1 cellular context compared by ENCODE assay signal in the genomic region with DNA sequence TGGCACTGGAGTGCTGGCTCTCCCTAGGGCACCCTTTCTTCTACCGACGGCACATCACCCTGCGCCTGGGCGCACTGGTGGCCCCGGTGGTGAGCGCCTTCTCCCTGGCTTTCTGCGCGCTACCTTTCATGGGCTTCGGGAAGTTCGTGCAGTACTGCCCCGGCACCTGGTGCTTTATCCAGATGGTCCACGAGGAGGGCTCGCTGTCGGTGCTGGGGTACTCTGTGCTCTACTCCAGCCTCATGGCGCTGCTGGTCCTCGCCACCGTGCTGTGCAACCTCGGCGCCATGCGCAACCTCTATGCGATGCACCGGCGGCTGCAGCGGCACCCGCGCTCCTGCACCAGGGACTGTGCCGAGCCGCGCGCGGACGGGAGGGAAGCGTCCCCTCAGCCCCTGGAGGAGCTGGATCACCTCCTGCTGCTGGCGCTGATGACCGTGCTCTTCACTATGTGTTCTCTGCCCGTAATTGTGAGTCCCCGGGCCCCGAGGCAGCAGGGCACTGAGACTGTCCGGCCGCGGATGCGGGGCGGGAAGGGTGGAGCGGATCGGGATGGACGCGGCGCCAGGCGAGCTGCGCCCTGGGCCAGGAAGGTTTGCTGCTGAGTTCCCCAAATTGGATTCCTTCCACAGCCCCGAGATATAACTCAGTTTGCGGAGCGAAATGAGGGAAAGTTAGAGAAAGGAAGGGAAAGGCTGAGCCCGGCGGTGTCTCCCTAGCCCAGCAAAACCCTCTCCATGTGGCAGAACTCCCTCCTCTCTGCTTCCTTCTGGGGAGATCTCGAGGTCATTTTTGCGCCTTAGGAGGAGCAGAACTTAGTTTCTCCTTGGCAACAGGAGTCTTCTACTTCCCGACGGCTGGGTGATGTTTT.
TF ChIP-seq lines count a peak whose summit lies in the region.

No MANE protein-coding gene starts in this region.

TF ChIP-seq in H1, 55 proteins besides CTCF, POLR2A, EP300 and RAD21:
- TF ChIP-seq KDM1A (IDR thresholded peaks at IDR 0.05; ENCODE audit: borderline replicate concordance, low read length) = peak; percentile 17; the same call in 1 of the 2 replicates
- TF ChIP-seq KDM4A (IDR thresholded peaks at IDR 0.05; ENCODE audit: low read depth, low read length, severe bottlenecking) = peak; percentile 87
- TF ChIP-seq SUZ12 (IDR thresholded peaks at IDR 0.05; ENCODE audit: low read length) = peak; percentile 97
- no peak for TF ChIP-seq SIRT6 (IDR thresholded peaks at IDR 0.05; ENCODE audit: low read length)
- TF ChIP-seq, protein P1, sequence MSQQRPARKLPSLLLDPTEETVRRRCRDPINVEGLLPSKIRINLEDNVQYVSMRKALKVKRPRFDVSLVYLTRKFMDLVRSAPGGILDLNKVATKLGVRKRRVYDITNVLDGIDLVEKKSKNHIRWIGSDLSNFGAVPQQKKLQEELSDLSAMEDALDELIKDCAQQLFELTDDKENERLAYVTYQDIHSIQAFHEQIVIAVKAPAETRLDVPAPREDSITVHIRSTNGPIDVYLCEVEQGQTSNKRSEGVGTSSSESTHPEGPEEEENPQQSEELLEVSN (IDR thresholded peaks at IDR 0.05) = peak; percentile 73
- TF ChIP-seq, protein P2, sequence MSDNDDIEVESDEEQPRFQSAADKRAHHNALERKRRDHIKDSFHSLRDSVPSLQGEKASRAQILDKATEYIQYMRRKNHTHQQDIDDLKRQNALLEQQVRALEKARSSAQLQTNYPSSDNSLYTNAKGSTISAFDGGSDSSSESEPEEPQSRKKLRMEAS (IDR thresholded peaks at IDR 0.05) = peak; percentile 87
- 0 out of 2 replicates have a peak, but pooled peaks have one; percentile 38 for TF ChIP-seq GABPA (IDR thresholded peaks at IDR 0.05; ENCODE audit: borderline replicate concordance, insufficient read depth, low read length)
- TF ChIP-seq SIX5 (IDR thresholded peaks at IDR 0.05; ENCODE audit: low read depth, low read length) = no peak
- TF ChIP-seq SIN3A (conservative IDR thresholded peaks at IDR 0.05 in 1 of 2, IDR thresholded peaks at IDR 0.05 in 1 of 2; ENCODE audit: low read depth in 1 of 2, low read length in 2 of 2) = no peak
- peak; percentile 70 for TF ChIP-seq RNF2 (IDR thresholded peaks at IDR 0.05; ENCODE audit: borderline replicate concordance, low read depth, low read length, missing control alignments, poor library complexity, severe bottlenecking)
- peak; percentile 98 for TF ChIP-seq EZH2 (IDR thresholded peaks at IDR 0.05; ENCODE audit: low read depth, low read length, severe bottlenecking)
